Comparison of ENCODE assay signal across 8 cellular contexts in genomic region chr7:100568936-100569844, GRCh38. TPM values are rescaled to one million over a fixed set of nuclear protein-coding genes. Genes with fewer than 3 reads are reported as not detected.
A peak's percentile ranks its signal among the peaks of the same experiment; 100 is the strongest.
DNase-seq lines count a peak whose midpoint lies in the region; ATAC-seq and TF ChIP-seq lines count a peak whose summit lies in the region.

No MANE protein-coding gene starts in this region.

- H3K79me2 ChIP-seq in GM23338 (replicated peaks; ENCODE audit: insufficient read depth) = no peaks in the 10 kb centered on the region

- TF ChIP-seq CTCF in GM23338 (conservative IDR thresholded peaks at IDR 0.05; ENCODE audit: low read depth in 2 of 2) (peak; percentile 55 to 63), Panc1 (IDR thresholded peaks at IDR 0.05) (peak; percentile 74)

- WGBS in right cardiac atrium = 23% methylated on average over 35 of the region's 35 CpGs

- peak overlapping the region; percentile 80; the same call in 1 of the 2 replicates for H2AFZ ChIP-seq in GM23338

- ATAC-seq in GM23338 (peak; percentile 56), Panc1 (peak; percentile 32), right cardiac atrium (peak; percentile 28 to 37)
- ATAC-seq in activated naive CD8-positive, alpha-beta T cell treated with anti-CD3 and anti-CD28 coated beads, Interleukin-2, amount 10 ng/mL, durations not matched to agents 7 days and 5 days (ENCODE audit: low read depth) = peak; percentile 20

- peaks cover 4% of the 10 kb centered on the region for H3K36me3 Mint-ChIP-seq in GM23338 (ENCODE audit: low read depth)
- peaks cover 7% of the 10 kb centered on the region for H3K36me3 Mint-ChIP-seq in activated naive CD8-positive, alpha-beta T cell treated with anti-CD3 and anti-CD28 coated beads, Interleukin-2, amount 10 ng/mL, durations not matched to agents 7 days and 5 days

- POLR2A ChIA-PET in Panc1 (lab: Charles Lee) = interaction anchor here (0.5 kb wide), 1 partner anchor 39 kb away, joined by 5 read pairs; no protein-coding TSS in a partner anchor
- POLR2A ChIA-PET in activated naive CD8-positive, alpha-beta T cell treated with anti-CD3 and anti-CD28 coated beads, Interleukin-2, amount 10 ng/mL, durations not matched to agents 7 days and 5 days (lab: Charles Lee) = interaction anchor here (0.5 to 7.3 kb wide), 6 partner anchors 16 to 193 kb away, joined by 3 to 89 read pairs (median 4); partner anchors contain the start of genes FBXO24, LRCH4 and POP7

- H3K4me3 ChIP-seq in BLaER1 (peak overlapping the region; percentile 52), GM23338 (peak overlapping the region; percentile 74), Panc1 (ENCODE audit: low read depth in 2 of 2, low read length in 2 of 2) (no peak overlapping the region; a peak in 1 of 4 replicates), right cardiac atrium (ENCODE audit: low read length) (no peak overlapping the region), rectal smooth muscle tissue (ENCODE audit: low read length) (peak overlapping the region; percentile 54)

- H3K36me3 ChIP-seq in BLaER1 = peaks cover 25% of the 10 kb centered on the region
- H3K36me3 ChIP-seq in GM23338 (ENCODE audit: insufficient read depth) = no peaks in the 10 kb centered on the region
- no peaks in the 10 kb centered on the region for H3K36me3 ChIP-seq in Panc1 (ENCODE audit: control insufficient read depth, insufficient read depth, low read length)
- peaks cover 3% of the 10 kb centered on the region for H3K36me3 ChIP-seq in rectal smooth muscle tissue (ENCODE audit: control insufficient read depth, insufficient read depth, low read length)

- H3K4me1 ChIP-seq in BLaER1 = peaks cover 66% of the 10 kb centered on the region
- H3K4me1 ChIP-seq in GM23338 (ENCODE audit: insufficient read depth) = peaks cover 36% of the 10 kb centered on the region
- H3K4me1 ChIP-seq in Panc1 (ENCODE audit: control insufficient read depth, insufficient read depth, low read length) = peaks cover 45% of the 10 kb centered on the region
- H3K4me1 ChIP-seq in right cardiac atrium (ENCODE audit: control insufficient read depth, insufficient read depth, low read length) = peaks cover 2% of the 10 kb centered on the region
- no peaks in the 10 kb centered on the region for H3K4me1 ChIP-seq in rectal smooth muscle tissue (ENCODE audit: control insufficient read depth, insufficient read depth, low read length)

- in situ Hi-C loops in Panc1 (cut with HindIII; ENCODE audit: low pct_unique_long_range_greater_than_20kb, low sequenced_read_pairs) = no loop called here

- no peak overlapping the region for H3K27ac Mint-ChIP-seq in GM23338
- H3K27ac Mint-ChIP-seq in activated naive CD8-positive, alpha-beta T cell treated with anti-CD3 and anti-CD28 coated beads, Interleukin-2, amount 10 ng/mL, durations not matched to agents 7 days and 5 days = peak overlapping the region; percentile 65

- no TSS peak for BruUV-seq in Panc1 (replicated peaks; lab: Mats Ljungman, UMichigan)

- H3K4me1 Mint-ChIP-seq in GM23338 = peaks cover 47% of the 10 kb centered on the region
- peaks cover 31% of the 10 kb centered on the region for H3K4me1 Mint-ChIP-seq in activated naive CD8-positive, alpha-beta T cell treated with anti-CD3 and anti-CD28 coated beads, Interleukin-2, amount 10 ng/mL, durations not matched to agents 7 days and 5 days

- H3K9me3 ChIP-seq in BLaER1 (no peaks in the 10 kb centered on the region), Panc1 (ENCODE audit: control insufficient read depth, insufficient read depth, low read depth, low read length) (no peaks in the 10 kb centered on the region), right cardiac atrium (ENCODE audit: control insufficient read depth, low read length) (no peaks in the 10 kb centered on the region)

- H3K27me3 ChIP-seq in BLaER1 = peaks cover 25% of the 10 kb centered on the region
- peaks cover 13% of the 10 kb centered on the region; the same call in 1 of the 2 replicates for H3K27me3 ChIP-seq in GM23338 (ENCODE audit: insufficient read depth)
- no peaks in the 10 kb centered on the region for H3K27me3 ChIP-seq in Panc1 (ENCODE audit: control insufficient read depth, insufficient read depth, low read length)
- H3K27me3 ChIP-seq in right cardiac atrium (ENCODE audit: control insufficient read depth, insufficient read depth) = no peaks in the 10 kb centered on the region
- peaks cover 3% of the 10 kb centered on the region for H3K27me3 ChIP-seq in rectal smooth muscle tissue (ENCODE audit: control insufficient read depth, insufficient read depth, low read length)

- H3K9me2 ChIP-seq in GM23338 (ENCODE audit: insufficient read depth) = no peaks in the 10 kb centered on the region

- intact Hi-C loops in Panc1 (cut with micrococcal nuclease; ENCODE audit: unreplicated experiment) = no loop called here
- intact Hi-C loops in right cardiac atrium (cut with DNase I) = loop anchor here in 1 of 4 donors (10.0 kb wide), 1 partner anchor 116 kb away; no protein-coding TSS in a partner anchor

- no peaks in the 10 kb centered on the region for H3K9me3 Mint-ChIP-seq in GM23338
- H3K9me3 Mint-ChIP-seq in activated naive CD8-positive, alpha-beta T cell treated with anti-CD3 and anti-CD28 coated beads, Interleukin-2, amount 10 ng/mL, durations not matched to agents 7 days and 5 days = no peaks in the 10 kb centered on the region

- H3K9ac ChIP-seq in BLaER1 (no peak overlapping the region), rectal smooth muscle tissue (ENCODE audit: low read length) (no peak overlapping the region)

- H3F3A ChIP-seq in GM23338 (replicated peaks; ENCODE audit: low read depth) = peaks cover 12% of the 10 kb centered on the region; the same call in 1 of the 2 replicates

- H3K27me3 Mint-ChIP-seq in GM23338 (ENCODE audit: insufficient read depth, low read depth, poor library complexity) = peaks cover 34% of the 10 kb centered on the region
- H3K27me3 Mint-ChIP-seq in activated naive CD8-positive, alpha-beta T cell treated with anti-CD3 and anti-CD28 coated beads, Interleukin-2, amount 10 ng/mL, durations not matched to agents 7 days and 5 days = no peaks in the 10 kb centered on the region

- DNase-seq in GM23338 (ENCODE audit: low spot score) (peak; percentile 96), Panc1 (ENCODE audit: low read depth, low spot score) (no peak), right cardiac atrium (peak in 2 of 3 donors; percentile 78 to 80), NCI-H2029 treated with DMSO at 0.1 percent for 48 hours (lab: John Stamatoyannopoulos, UW) (no peak), NCI-H2107 treated with DMSO at 0.1 percent for 48 hours (lab: John Stamatoyannopoulos, UW; ENCODE audit: unreplicated experiment) (no peak)
- DNase-seq in activated naive CD8-positive, alpha-beta T cell treated with anti-CD3 and anti-CD28 coated beads, Interleukin-2, amount 10 ng/mL, durations not matched to agents 7 days and 5 days = peak; percentile 68

- H4K20me1 ChIP-seq in BLaER1 = peaks cover 48% of the 10 kb centered on the region
- no peaks in the 10 kb centered on the region for H4K20me1 ChIP-seq in GM23338 (replicated peaks; ENCODE audit: insufficient read depth)

- H3K27ac ChIP-seq in BLaER1 = no peak overlapping the region
- no peak overlapping the region for H3K27ac ChIP-seq in GM23338 (ENCODE audit: low read depth)
- no peak overlapping the region for H3K27ac ChIP-seq in Panc1 (ENCODE audit: low read length)
- no peak overlapping the region for H3K27ac ChIP-seq in right cardiac atrium (ENCODE audit: low read length)
- no peak overlapping the region for H3K27ac ChIP-seq in rectal smooth muscle tissue (ENCODE audit: low read depth, low read length)

- peak overlapping the region; percentile 67 for H3K4me3 Mint-ChIP-seq in GM23338
- H3K4me3 Mint-ChIP-seq in activated naive CD8-positive, alpha-beta T cell treated with anti-CD3 and anti-CD28 coated beads, Interleukin-2, amount 10 ng/mL, durations not matched to agents 7 days and 5 days = peak overlapping the region; percentile 36

- H3K4me2 ChIP-seq in BLaER1 (peak overlapping the region; percentile 91), GM23338 (peak overlapping the region; percentile 89)

- CTCF ChIA-PET in Panc1 (lab: Charles Lee) = interaction anchor here (0.6 to 1.1 kb wide), 4 partner anchors 17 to 100 kb away, joined by 3 to 4 read pairs (median 4); partner anchors contain the start of genes FBXO24 and LRCH4

RNA-seq across cellular contexts. Expression of gene SAP25, which starts 4.5 kb away (rescaled TPM):
- total RNA-seq in GM23338 (2014; rRNA removed; shearing (Covaris generic)) = 2.0 and 4.1 TPM in 2 replicates
- polyA plus RNA-seq in GM23338 (2016; fragmentation: Nextera tagmentation; extraction: Ambion mirVana) (3.8 and 3.9 TPM in 2 replicates), right cardiac atrium (0.79 TPM)
- total RNA-seq in Panc1 (2021; ENCODE audit: unreplicated experiment) (3.0 TPM), right cardiac atrium (1 to 10 TPM in 2 of 4 donors, under 1 TPM in 1, not detected in 1; 0.81 to 1.4 (median 1.3) TPM)
- polyA plus RNA-seq in Panc1 (2012; ENCODE audit: insufficient read length) = not detected
- 10 to 100 TPM; 54.3 to 57.6 TPM for total RNA-seq in activated naive CD8-positive, alpha-beta T cell treated with anti-CD3 and anti-CD28 coated beads, Interleukin-2, amount 10 ng/mL, durations not matched to agents 7 days and 5 days

RNA-seq across cellular contexts. Expression of gene LRCH4, which starts 16.7 kb away (rescaled TPM):
- 51.0 and 51.5 TPM in 2 replicates for total RNA-seq in GM23338 (2014; rRNA removed; shearing (Covaris generic))
- polyA plus RNA-seq in GM23338 (2016; fragmentation: Nextera tagmentation; extraction: Ambion mirVana) (21.4 and 21.8 TPM in 2 replicates), right cardiac atrium (33.4 TPM)
- total RNA-seq in Panc1 (2021; ENCODE audit: unreplicated experiment) (66.4 TPM), right cardiac atrium (10 to 100 TPM; 29.0 to 36.0 (median 32.4) TPM)
- polyA plus RNA-seq in Panc1 (2012; ENCODE audit: insufficient read length) = 51.5 TPM
- total RNA-seq in activated naive CD8-positive, alpha-beta T cell treated with anti-CD3 and anti-CD28 coated beads, Interleukin-2, amount 10 ng/mL, durations not matched to agents 7 days and 5 days = 100 to 1,000 TPM; 239 to 258 TPM

RNA-seq across cellular contexts. Expression of gene FBXO24, which starts 16.9 kb away (rescaled TPM):
- total RNA-seq in GM23338 (2014; rRNA removed; shearing (Covaris generic)) = 0.70 and 2.4 TPM in 2 replicates
- polyA plus RNA-seq in GM23338 (2016; fragmentation: Nextera tagmentation; extraction: Ambion mirVana) (0.82 and 2.1 TPM in 2 replicates), right cardiac atrium (0.27 TPM)
- total RNA-seq in Panc1 (2021; ENCODE audit: unreplicated experiment) (0.59 TPM), right cardiac atrium (1 to 10 TPM in 1 of 4 donors, under 1 TPM in 2, not detected in 1; 0.74 to 1.0 (median 0.76) TPM)
- 1.2 TPM for polyA plus RNA-seq in Panc1 (2012; ENCODE audit: insufficient read length)
- 1 to 10 TPM; 1.1 to 1.2 TPM for total RNA-seq in activated naive CD8-positive, alpha-beta T cell treated with anti-CD3 and anti-CD28 coated beads, Interleukin-2, amount 10 ng/mL, durations not matched to agents 7 days and 5 days

RNA-seq across cellular contexts. Expression of gene AGFG2, which starts 30.2 kb away (rescaled TPM):
- 2.4 and 8.9 TPM in 2 replicates for total RNA-seq in GM23338 (2014; rRNA removed; shearing (Covaris generic))
- polyA plus RNA-seq in GM23338 (2016; fragmentation: Nextera tagmentation; extraction: Ambion mirVana) (2.2 and 2.3 TPM in 2 replicates), right cardiac atrium (17.3 TPM)
- total RNA-seq in Panc1 (2021; ENCODE audit: unreplicated experiment) (42.5 TPM), right cardiac atrium (10 to 100 TPM; 18.4 to 26.3 (median 23.1) TPM)
- polyA plus RNA-seq in Panc1 (2012; ENCODE audit: insufficient read length) = 20.1 TPM
- 10 to 100 TPM; 51.6 to 54.7 TPM for total RNA-seq in activated naive CD8-positive, alpha-beta T cell treated with anti-CD3 and anti-CD28 coated beads, Interleukin-2, amount 10 ng/mL, durations not matched to agents 7 days and 5 days

RNA-seq across cellular contexts. Expression of gene PCOLCE, which starts 33.0 kb away (rescaled TPM):
- total RNA-seq in GM23338 (2014; rRNA removed; shearing (Covaris generic)) = 33.3 and 45.5 TPM in 2 replicates
- polyA plus RNA-seq in GM23338 (2016; fragmentation: Nextera tagmentation; extraction: Ambion mirVana) (70.4 and 81.2 TPM in 2 replicates), right cardiac atrium (41.2 TPM)
- total RNA-seq in Panc1 (2021; ENCODE audit: unreplicated experiment) (13.8 TPM), right cardiac atrium (10 to 100 TPM; 44.0 to 81.7 (median 57.4) TPM)
- polyA plus RNA-seq in Panc1 (2012; ENCODE audit: insufficient read length) = 28.9 TPM
- 10 to 100 TPM; 14.4 to 16.4 TPM for total RNA-seq in activated naive CD8-positive, alpha-beta T cell treated with anti-CD3 and anti-CD28 coated beads, Interleukin-2, amount 10 ng/mL, durations not matched to agents 7 days and 5 days

Comparison
In these comparisons a context has a peak if more than half of its experiments do, and no peak if none do; other contexts are left out.
1. H3K4me3 ChIP-seq: peak in BLaER1 (single experiment), GM23338 (single experiment) and rectal smooth muscle tissue (single experiment); none in Panc1 (0 of 2) and right cardiac atrium (single experiment).
2. DNase-seq: peak in GM23338 (single experiment), activated naive CD8-positive, alpha-beta T cell treated with anti-CD3 and anti-CD28 coated beads, Interleukin-2, amount 10 ng/mL, durations not matched to agents 7 days and 5 days (single experiment) and right cardiac atrium (2 of 3); none in Panc1 (single experiment), NCI-H2029 treated with DMSO at 0.1 percent for 48 hours (single experiment) and NCI-H2107 treated with DMSO at 0.1 percent for 48 hours (single experiment).
3. RNA of gene SAP25, which starts 4.5 kb away (total RNA-seq): 54.3 to 57.6 TPM in activated naive CD8-positive, alpha-beta T cell treated with anti-CD3 and anti-CD28 coated beads, Interleukin-2, amount 10 ng/mL, durations not matched to agents 7 days and 5 days; 2.0 to 4.1 TPM in GM23338, 3.0 TPM in Panc1 (single experiment) and 0.81 to 1.4 TPM in right cardiac atrium; every median in the first group is over 10 times any median in the second.
4. Peak in every context shown above with its lines, with median percentiles within 50 percentile points of each other: ATAC-seq.